Comparison of ENCODE assay signal across 2 cellular contexts in the genomic region with DNA sequence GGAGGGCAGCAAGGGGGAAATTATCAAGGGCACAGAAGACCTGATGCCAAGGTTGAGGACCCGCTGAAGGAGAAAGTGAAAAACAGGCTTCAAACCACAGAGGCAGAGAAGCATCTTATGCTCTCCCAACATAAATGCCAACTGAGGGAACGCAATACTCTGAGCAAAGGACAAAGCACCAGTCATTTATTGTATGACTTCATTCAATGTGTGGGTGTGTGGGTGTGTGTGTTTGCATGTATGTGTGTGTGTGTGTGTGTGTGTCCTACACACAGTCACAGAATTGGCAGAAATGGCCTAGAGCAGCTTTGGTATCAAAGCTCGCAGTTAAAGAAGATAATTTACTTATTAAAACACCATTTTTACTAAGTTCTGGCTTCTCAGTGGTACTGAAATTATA.
TF ChIP-seq lines count a peak whose summit lies in the region.

No MANE protein-coding gene starts in this region.

TF ChIP-seq in GM12878, 131 proteins besides CTCF, POLR2A, EP300 and RAD21 (continued from another document):
- TF ChIP-seq RUNX3 (IDR thresholded peaks at IDR 0.05; ENCODE audit: low read length), result peak; percentile 69; the same call in 1 of the 2 replicates
- no peak for TF ChIP-seq KAT2A (conservative IDR thresholded peaks at IDR 0.05; ENCODE audit: control insufficient read depth, low read depth, low read length)
- TF ChIP-seq, protein P1, sequence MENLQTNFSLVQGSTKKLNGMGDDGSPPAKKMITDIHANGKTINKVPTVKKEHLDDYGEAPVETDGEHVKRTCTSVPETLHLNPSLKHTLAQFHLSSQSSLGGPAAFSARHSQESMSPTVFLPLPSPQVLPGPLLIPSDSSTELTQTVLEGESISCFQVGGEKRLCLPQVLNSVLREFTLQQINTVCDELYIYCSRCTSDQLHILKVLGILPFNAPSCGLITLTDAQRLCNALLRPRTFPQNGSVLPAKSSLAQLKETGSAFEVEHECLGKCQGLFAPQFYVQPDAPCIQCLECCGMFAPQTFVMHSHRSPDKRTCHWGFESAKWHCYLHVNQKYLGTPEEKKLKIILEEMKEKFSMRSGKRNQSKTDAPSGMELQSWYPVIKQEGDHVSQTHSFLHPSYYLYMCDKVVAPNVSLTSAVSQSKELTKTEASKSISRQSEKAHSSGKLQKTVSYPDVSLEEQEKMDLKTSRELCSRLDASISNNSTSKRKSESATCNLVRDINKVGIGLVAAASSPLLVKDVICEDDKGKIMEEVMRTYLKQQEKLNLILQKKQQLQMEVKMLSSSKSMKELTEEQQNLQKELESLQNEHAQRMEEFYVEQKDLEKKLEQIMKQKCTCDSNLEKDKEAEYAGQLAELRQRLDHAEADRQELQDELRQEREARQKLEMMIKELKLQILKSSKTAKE (IDR thresholded peaks at IDR 0.05; ENCODE audit: low read depth, poor library complexity, severe bottlenecking), result no peak
- peak; percentile 35; the same call in 1 of the 2 replicates for TF ChIP-seq EED (IDR thresholded peaks at IDR 0.05; ENCODE audit: low read depth)
- peak in 1 of 2 experiments; percentile 81; a peak in 2 of 3 replicates for TF ChIP-seq EGR1 (IDR thresholded peaks at IDR 0.05; ENCODE audit: borderline replicate concordance in 1 of 2, low read depth in 2 of 2, low read length in 2 of 2)
- TF ChIP-seq GABPA (IDR thresholded peaks at IDR 0.05; ENCODE audit: low read depth), result peak; percentile 30; the same call in 1 of the 2 replicates
- TF ChIP-seq ATF2 (IDR thresholded peaks at IDR 0.05; ENCODE audit: low read length), result peak; percentile 76

TF ChIP-seq in GM23338, 12 proteins besides CTCF, POLR2A, EP300 and RAD21 (continued from another document):
- TF ChIP-seq ZNF462 (CRISPR knock-in tag; IDR thresholded peaks at IDR 0.05), result no peak
- no peak for TF ChIP-seq CREB1 (CRISPR knock-in tag; IDR thresholded peaks at IDR 0.05; ENCODE audit: low read depth)
- no peak for TF ChIP-seq ZNF331 (CRISPR knock-in tag; IDR thresholded peaks at IDR 0.05; ENCODE audit: low read depth)
- no peak for TF ChIP-seq EZH2 (IDR thresholded peaks at IDR 0.05; ENCODE audit: low read depth, unreplicated experiment)
- no peak for TF ChIP-seq ZNF114 (CRISPR knock-in tag; IDR thresholded peaks at IDR 0.05)
- TF ChIP-seq, protein P2, sequence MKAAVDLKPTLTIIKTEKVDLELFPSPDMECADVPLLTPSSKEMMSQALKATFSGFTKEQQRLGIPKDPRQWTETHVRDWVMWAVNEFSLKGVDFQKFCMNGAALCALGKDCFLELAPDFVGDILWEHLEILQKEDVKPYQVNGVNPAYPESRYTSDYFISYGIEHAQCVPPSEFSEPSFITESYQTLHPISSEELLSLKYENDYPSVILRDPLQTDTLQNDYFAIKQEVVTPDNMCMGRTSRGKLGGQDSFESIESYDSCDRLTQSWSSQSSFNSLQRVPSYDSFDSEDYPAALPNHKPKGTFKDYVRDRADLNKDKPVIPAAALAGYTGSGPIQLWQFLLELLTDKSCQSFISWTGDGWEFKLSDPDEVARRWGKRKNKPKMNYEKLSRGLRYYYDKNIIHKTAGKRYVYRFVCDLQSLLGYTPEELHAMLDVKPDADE (IDR thresholded peaks at IDR 0.05), result no peak
